8 cellular contexts compared by ENCODE assay signal in genomic region chr10:73998623-73999622, GRCh38. TPM values are rescaled to one million over a fixed set of nuclear protein-coding genes. Genes with fewer than 3 reads are reported as not detected.
DNase-seq lines count a peak whose midpoint lies in the region; ATAC-seq and TF ChIP-seq lines count a peak whose summit lies in the region.

No MANE protein-coding gene starts in this region.

- H3K4me1 Mint-ChIP-seq in activated naive CD8-positive, alpha-beta T cell treated with anti-CD3 and anti-CD28 coated beads, Interleukin-2, amount 50 U/mL, for 24 hours = peaks cover 36% of the 10 kb centered on the region

- no peak for ATAC-seq in activated naive CD8-positive, alpha-beta T cell treated with anti-CD3 and anti-CD28 coated beads, Interleukin-2, amount 50 U/mL, for 24 hours
- no peak for ATAC-seq in HG02763 (IDR thresholded peaks at IDR 0.05; ENCODE audit: unreplicated experiment)

- no peaks in the 10 kb centered on the region for H3K27me3 ChIP-seq in cardiac muscle cell
- H3K27me3 ChIP-seq in osteoblast (ENCODE audit: insufficient read depth, low read length) = no peaks in the 10 kb centered on the region

- H3K27me3 Mint-ChIP-seq in activated naive CD8-positive, alpha-beta T cell treated with anti-CD3 and anti-CD28 coated beads, Interleukin-2, amount 50 U/mL, for 24 hours = no peaks in the 10 kb centered on the region

- peaks cover 56% of the 10 kb centered on the region for H4K20me1 ChIP-seq in osteoblast (ENCODE audit: insufficient read depth, low read length)

- H3K36me3 Mint-ChIP-seq in activated naive CD8-positive, alpha-beta T cell treated with anti-CD3 and anti-CD28 coated beads, Interleukin-2, amount 50 U/mL, for 24 hours (ENCODE audit: low read depth) = peaks cover 2% of the 10 kb centered on the region

- peak overlapping the region; percentile 90 for H3K4me3 Mint-ChIP-seq in activated naive CD8-positive, alpha-beta T cell treated with anti-CD3 and anti-CD28 coated beads, Interleukin-2, amount 50 U/mL, for 24 hours

- no peaks in the 10 kb centered on the region for H3K36me3 ChIP-seq in cardiac muscle cell
- H3K36me3 ChIP-seq in osteoblast (ENCODE audit: insufficient read depth, low read length) = peaks cover 14% of the 10 kb centered on the region

- H3K27ac Mint-ChIP-seq in activated naive CD8-positive, alpha-beta T cell treated with anti-CD3 and anti-CD28 coated beads, Interleukin-2, amount 50 U/mL, for 24 hours = peak overlapping the region; percentile 73

- peak overlapping the region; percentile 54 for H2AFZ ChIP-seq in osteoblast (ENCODE audit: low read length)

- H3K4me3 ChIP-seq in cardiac muscle cell = peak overlapping the region; percentile 80
- peak overlapping the region; percentile 100 for H3K4me3 ChIP-seq in osteoblast (ENCODE audit: insufficient read depth, low read length)

- H3K4me1 ChIP-seq in cardiac muscle cell (ENCODE audit: low read depth) = peaks cover 22% of the 10 kb centered on the region
- peaks cover 33% of the 10 kb centered on the region for H3K4me1 ChIP-seq in osteoblast (ENCODE audit: insufficient read depth, low read length)

- H3K9me3 ChIP-seq in cardiac muscle cell (ENCODE audit: low read depth) (no peaks in the 10 kb centered on the region), osteoblast (ENCODE audit: low read depth, low read length) (no peaks in the 10 kb centered on the region)

- TF ChIP-seq CTCF in cardiac muscle cell (IDR thresholded peaks at IDR 0.05; ENCODE audit: low read depth, low read length) (peak; percentile 57), osteoblast (IDR thresholded peaks at IDR 0.05; ENCODE audit: extremely low read depth, low read depth, low read length) (peak; percentile 60)

- peak; percentile 5 for DNase-seq in activated gamma-delta T cell treated with Interleukin-2 at 50 U/mL for 16 hours
- no peak for DNase-seq in activated gamma-delta T cell (lab: John Stamatoyannopoulos, UW)
- DNase-seq in NCI-H526 treated with DMSO at 0.1 percent for 48 hours (lab: John Stamatoyannopoulos, UW) = peak; percentile 43
- peak; percentile 16 for DNase-seq in activated naive CD8-positive, alpha-beta T cell treated with anti-CD3 and anti-CD28 coated beads, Interleukin-2, amount 50 U/mL, for 24 hours
- peak; percentile 65 to 75 for DNase-seq in cardiac muscle cell (ENCODE audit: low read depth in 1 of 2, low spot score in 1 of 2)
- DNase-seq in osteoblast (ENCODE audit: insufficient read length, low spot score, missing footprints) = peak; percentile 89
- DNase-seq in central memory CD4-positive, alpha-beta T cell = no peak

- H3K4me2 ChIP-seq in osteoblast (ENCODE audit: insufficient read depth, low read length) = peak overlapping the region; percentile 92

- H3K79me2 ChIP-seq in osteoblast (ENCODE audit: insufficient read depth, low read length) = peaks cover 59% of the 10 kb centered on the region

- H3K9me3 Mint-ChIP-seq in activated naive CD8-positive, alpha-beta T cell treated with anti-CD3 and anti-CD28 coated beads, Interleukin-2, amount 50 U/mL, for 24 hours = no peaks in the 10 kb centered on the region

- H3K27ac ChIP-seq in cardiac muscle cell (peak overlapping the region; percentile 100), osteoblast (ENCODE audit: low read depth, low read length) (peak overlapping the region; percentile 87)

RNA-seq across cellular contexts. Expression of gene VCL, which starts 1.0 kb away (rescaled TPM):
- total RNA-seq in cardiac muscle cell (130 and 167 TPM in 2 replicates), osteoblast (169 and 201 TPM in 2 replicates)
- polyA plus RNA-seq in cardiac muscle cell = 118 and 162 TPM in 2 replicates

Comparison
In these comparisons a context has a peak if more than half of its experiments do, and no peak if none do; other contexts are left out.
1. DNase-seq: peak in activated gamma-delta T cell treated with Interleukin-2 at 50 U/mL for 16 hours (single experiment), NCI-H526 treated with DMSO at 0.1 percent for 48 hours (single experiment), activated naive CD8-positive, alpha-beta T cell treated with anti-CD3 and anti-CD28 coated beads, Interleukin-2, amount 50 U/mL, for 24 hours (single experiment), cardiac muscle cell (2 of 2) and osteoblast (single experiment); none in activated gamma-delta T cell (single experiment) and central memory CD4-positive, alpha-beta T cell (single experiment).